Comparison of ENCODE assay signal across 9 cellular contexts in the genomic region with DNA sequence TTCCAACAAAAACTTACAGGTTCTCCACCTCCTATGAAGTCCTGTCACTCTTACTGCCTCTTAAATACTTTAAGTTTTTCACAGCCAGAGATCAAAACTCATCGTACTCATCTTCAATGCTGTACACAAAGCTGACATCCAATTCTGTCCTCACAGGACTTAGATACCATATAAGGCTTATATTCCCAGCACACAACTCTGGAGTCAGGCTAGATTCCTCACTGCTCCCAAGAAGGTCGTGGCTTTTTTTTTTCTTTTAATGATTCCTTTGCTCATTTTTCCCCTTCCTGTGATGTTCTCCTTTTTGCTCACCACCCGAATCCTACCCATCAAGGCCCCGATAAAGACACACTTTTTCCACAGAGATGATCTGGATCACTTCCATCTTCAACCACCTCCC. TPM values are rescaled to one million over a fixed set of nuclear protein-coding genes. Genes with fewer than 3 reads are reported as not detected.
A peak's percentile ranks its signal among the peaks of the same experiment; 100 is the strongest.
DNase-seq lines count a peak whose midpoint lies in the region; ATAC-seq, FAIRE-seq and TF ChIP-seq lines count a peak whose summit lies in the region.
"Had no signal": no experiment of that assay in that cellular context is flagged by ENCODE, and none has a peak within 500 bp of the region (broad histone marks: within the 10 kb centered on the region; RNA-seq: fewer than 3 reads in every experiment).

No MANE protein-coding gene starts in this region.

- DNase-seq in GM12864 (ENCODE audit: low read depth) (no peak), SK-N-MC (ENCODE audit: low read depth, low spot score) (no peak), fibroblast of peridontal ligament (ENCODE audit: extremely low read depth) (peak; percentile 37), sigmoid colon (no peak), D721Med (ENCODE audit: insufficient read length, low spot score) (no peak), activated gamma-delta T cell treated with Interleukin-2 at 50 U/mL for 16 hours (no peak), NCI-H2227 treated with DMSO at 0.1 percent for 48 hours (lab: John Stamatoyannopoulos, UW) (no peak)
- DNase-seq: HCEC 1CT had no signal

- no peak overlapping the region for H3K27ac ChIP-seq in SK-N-MC
- H3K27ac ChIP-seq in sigmoid colon = peak overlapping the region; percentile 90 to 95 (median 92)

- TF ChIP-seq CTCF in GM12864 (IDR thresholded peaks at IDR 0.05; ENCODE audit: low read depth, low read length, missing control alignments) (no peak), sigmoid colon (IDR thresholded peaks at IDR 0.05) (no peak), D721Med (IDR thresholded peaks at IDR 0.05; ENCODE audit: insufficient read depth, missing control alignments) (no peak)

- H3K36me3 ChIP-seq in SK-N-MC (ENCODE audit: insufficient read depth, low read length) (peaks cover 23% of the 10 kb centered on the region; the same call in 1 of the 2 replicates), sigmoid colon (no peaks in the 10 kb centered on the region)

- no peak for TF ChIP-seq POLR2A in sigmoid colon (IDR thresholded peaks at IDR 0.05)

- H3K27me3 ChIP-seq in sigmoid colon = peaks cover 0 to 5% (median 0%) of the 10 kb centered on the region in 3 donors

- no peak for ATAC-seq in HG03025 (IDR thresholded peaks at IDR 0.05; ENCODE audit: low FRiP score, unreplicated experiment)

- intact Hi-C loops in sigmoid colon (cut with DNase I) = no loop called here

- H3K9me3 ChIP-seq in SK-N-MC (ENCODE audit: low read depth, low read length) (no peaks in the 10 kb centered on the region), sigmoid colon (no peaks in the 10 kb centered on the region)

- H3K4me1 ChIP-seq in sigmoid colon = peaks cover 0 to 23% (median 8%) of the 10 kb centered on the region in 4 donors

- peak overlapping the region; percentile 84 for H3K4me3 ChIP-seq in GM12864 (ENCODE audit: low read depth, low read length)
- H3K4me3 ChIP-seq in SK-N-MC = peak overlapping the region; percentile 97
- peak overlapping the region; percentile 69 to 90 (median 78) for H3K4me3 ChIP-seq in sigmoid colon

- WGBS in sigmoid colon, 2 donors = 16 to 21% methylated on average over 4 of the region's 4 CpGs

- no peak for FAIRE-seq in D721Med (lab: Jason Lieb, UNC)

- no peak for TF ChIP-seq EP300 in sigmoid colon (IDR thresholded peaks at IDR 0.05)

- peak overlapping the region; percentile 96 for H3K9ac ChIP-seq in SK-N-MC (ENCODE audit: insufficient read length)

RNA-seq across cellular contexts. Expression of gene TRAPPC2, which starts 0.9 kb away (rescaled TPM):
- 10 to 100 TPM; 20.1 to 22.8 (median 22.4) TPM for total RNA-seq in sigmoid colon
- 1 to 10 TPM; 5.5 to 9.0 (median 6.0) TPM for polyA plus RNA-seq in sigmoid colon

RNA-seq across cellular contexts. Expression of gene OFD1, which starts 1.0 kb away (rescaled TPM):
- 10 to 100 TPM; 12.8 to 46.0 (median 15.1) TPM for total RNA-seq in sigmoid colon
- polyA plus RNA-seq in sigmoid colon = 10 to 100 TPM in 2 of 3 donors, 1 to 10 TPM in 1; 7.4 to 21.2 (median 19.8) TPM

RNA-seq across cellular contexts. Expression of gene RAB9A, which starts 44.6 kb away (rescaled TPM):
- total RNA-seq in sigmoid colon = 10 to 100 TPM; 11.8 to 28.6 (median 24.4) TPM
- 10 to 100 TPM; 31.6 to 73.5 (median 46.2) TPM for polyA plus RNA-seq in sigmoid colon
